ENCODE assay signal across 26 cellular contexts in the genomic region with DNA sequence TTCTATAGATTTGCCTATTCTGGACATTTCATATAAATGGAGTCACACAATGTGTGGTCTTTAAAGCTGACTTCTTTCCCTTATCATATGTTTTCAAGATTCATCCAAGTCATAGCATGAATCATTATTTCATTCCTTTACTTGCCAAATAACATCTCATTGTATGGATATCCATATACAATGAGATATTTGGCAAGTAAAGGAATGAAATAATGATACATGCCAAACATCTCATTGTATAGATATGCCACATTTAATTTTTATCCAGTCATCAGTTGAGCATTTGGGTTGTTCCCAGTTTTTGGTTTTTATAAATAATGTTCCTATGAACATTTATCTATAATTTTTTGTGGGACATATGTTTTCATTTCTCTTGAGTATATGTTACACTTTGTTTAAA. TPM values are rescaled to one million over a fixed set of nuclear protein-coding genes. Genes with fewer than 3 reads are reported as not detected.
"Had no signal": no experiment of that assay in that cellular context is flagged by ENCODE, and none has a peak within 500 bp of the region (broad histone marks: within the 10 kb centered on the region; RNA-seq: fewer than 3 reads in every experiment).

No MANE protein-coding gene starts in this region.

- H3K36me3 ChIP-seq: neural progenitor cell, pancreas, tibial artery, upper lobe of left lung, uterus had no signal

- DNase-seq: dorsolateral prefrontal cortex; effector CD8-positive, alpha-beta T cell; foreskin melanocyte; head of caudate nucleus; hippocampal formation; left colon; left ventricle myocardium superior; mesenchymal stem cell; midbrain; nucleus accumbens; pancreas; right cardiac atrium; stimulated activated CD4-positive, alpha-beta T cell treated with anti-CD3 and anti-CD28 coated beads, Interleukin-2, amount 100 ng/mL, for 48 hours; stimulated activated naive CD8-positive, alpha-beta T cell treated with anti-CD3 and anti-CD28 coated beads, Interleukin-15, Interleukin-2, amounts not matched to agents 100 U/mL and 50 U/mL, for 24 hours; tibial artery; upper lobe of left lung; uterus had no signal

- ATAC-seq: esophagus mucosa; left ventricle myocardium superior; natural killer cell treated with Interleukin-12 subunit alpha and Interleukin-12 subunit beta and Interleukin-15 and Interleukin-18, amount 100 ng/mL, for 72 hours; right cardiac atrium; stimulated activated effector memory CD8-positive, alpha-beta T cell treated with anti-CD3 and anti-CD28 coated beads, Interleukin-12 subunit alpha, Interleukin-12 subunit beta, amount 100 ng/mL, for 72 hours; stimulated activated naive CD8-positive, alpha-beta T cell treated with anti-CD3 and anti-CD28 coated beads, Interleukin-15, Interleukin-2, amounts not matched to agents 100 U/mL and 50 U/mL, for 24 hours had no signal

- H3K27me3 ChIP-seq: dorsolateral prefrontal cortex, neural progenitor cell, upper lobe of left lung, uterus had no signal

- H3K4me3 ChIP-seq: coronary artery, dorsolateral prefrontal cortex, lung, neural progenitor cell, pancreas, smooth muscle cell, tibial artery, upper lobe of left lung, uterus had no signal

RNA-seq across cellular contexts. Expression of a gene that starts 20.5 kb away (rescaled TPM):
- total RNA-seq: esophagus mucosa; left colon; left ventricle myocardium superior; lung; natural killer cell treated with Interleukin-12 subunit alpha and Interleukin-12 subunit beta and Interleukin-15 and Interleukin-18, amount 100 ng/mL, for 72 hours; pancreas; progenitor cell of endocrine pancreas; right cardiac atrium; temporal lobe; upper lobe of left lung; uterus had no signal
